In genomic region chr1:109040627-109041613, GRCh38 we compare ENCODE assay signal across 8 cellular contexts. TPM values are rescaled to one million over a fixed set of nuclear protein-coding genes. Genes with fewer than 3 reads are reported as not detected.
DNase-seq lines count a peak whose midpoint lies in the region; ATAC-seq and TF ChIP-seq lines count a peak whose summit lies in the region.

No MANE protein-coding gene starts in this region.

- no peak overlapping the region for H4K5ac ChIP-seq in H9 (ENCODE audit: insufficient read length, low read depth, low read length)

- H2BK15ac ChIP-seq in H9 (ENCODE audit: low read depth, low read length): no peak overlapping the region

- H3K27me3 Mint-ChIP-seq in H9 (ENCODE audit: low read depth) (peaks cover 2% of the 10 kb centered on the region; the same call in 1 of the 2 replicates), natural killer cell (ENCODE audit: low read depth in 2 of 2) (no peaks in the 10 kb centered on the region), type B pancreatic cell (no peaks in the 10 kb centered on the region)
- no peaks in the 10 kb centered on the region for H3K27me3 Mint-ChIP-seq in activated T-cell treated with anti-CD3 and anti-CD28 coated beads, Interleukin-2, amount 50 U/mL, for 4 hours (ENCODE audit: low read depth)

- H3K23ac ChIP-seq in H9 (ENCODE audit: insufficient read length, low read depth, low read length): no peak overlapping the region

- ATAC-seq in activated T-cell treated with anti-CD3 and anti-CD28 coated beads, Interleukin-2, amount 50 U/mL, for 4 hours: peak; percentile 23 to 28
- ATAC-seq in natural killer cell: peak in 2 of 3 donors; percentile 1 to 4

- no peak overlapping the region for H2AK5ac ChIP-seq in H9 (ENCODE audit: insufficient read length, low read length)

- TF ChIP-seq CTCF in H9 (conservative IDR thresholded peaks at IDR 0.05): no peak
- no peak for TF ChIP-seq CTCF in fibroblast of the aortic adventitia (IDR thresholded peaks at IDR 0.05; ENCODE audit: insufficient read depth, low read length)
- no peak for TF ChIP-seq CTCF in natural killer cell (IDR thresholded peaks at IDR 0.05)
- no peak for TF ChIP-seq CTCF in type B pancreatic cell (conservative IDR thresholded peaks at IDR 0.05)

- no peak overlapping the region for H2BK12ac ChIP-seq in H9 (ENCODE audit: insufficient read length, low read depth, low read length)

- no peak overlapping the region for H4K8ac ChIP-seq in H9 (replicated peaks; ENCODE audit: insufficient read length, low read depth, low read length)

- WGBS in H9 (ENCODE audit: extremely low coverage, insufficient read length, low lambda C conversion rate): no CpG with 5 or more reads among the region's 47 CpGs

- no peak overlapping the region for H2BK120ac ChIP-seq in H9 (ENCODE audit: low read depth, low read length, poor library complexity, severe bottlenecking)

- H3K9me3 ChIP-seq in H9 (ENCODE audit: control insufficient read depth, low read depth, low read length) (no peaks in the 10 kb centered on the region), MG63 (no peaks in the 10 kb centered on the region)

- H3K18ac ChIP-seq in H9 (ENCODE audit: insufficient read length, low read depth, low read length): no peak overlapping the region

- H3K4me1 Mint-ChIP-seq in H9 (peaks cover 11 to 12% of the 10 kb centered on the region in 2 experiments), natural killer cell (peaks cover 14% of the 10 kb centered on the region in 2 donors), type B pancreatic cell (ENCODE audit: unreplicated experiment) (peaks cover 8% of the 10 kb centered on the region)
- H3K4me1 Mint-ChIP-seq in activated T-cell treated with anti-CD3 and anti-CD28 coated beads, Interleukin-2, amount 50 U/mL, for 4 hours (ENCODE audit: low read depth): peaks cover 13% of the 10 kb centered on the region

- no peaks in the 10 kb centered on the region for H4K20me1 ChIP-seq in H9 (ENCODE audit: control insufficient read depth, insufficient read depth, insufficient read length)

- H3K36me3 ChIP-seq in MG63: peaks cover 4% of the 10 kb centered on the region; the same call in 1 of the 2 replicates

- no peak overlapping the region for H3T11ph ChIP-seq in H9 (ENCODE audit: low read length)

- H4K91ac ChIP-seq in H9 (ENCODE audit: insufficient read length, low read depth, low read length): no peak overlapping the region

- H3K14ac ChIP-seq in H9 (ENCODE audit: insufficient read depth, low read length): no peak overlapping the region

- H3K4me3 ChIP-seq in MG63 (peak overlapping the region; percentile 81), fibroblast of the aortic adventitia (ENCODE audit: low read depth, low read length) (peak overlapping the region; percentile 88)

- H3K4me1 ChIP-seq in H9 (ENCODE audit: insufficient read depth, low read length): no peaks in the 10 kb centered on the region

- H3K79me2 ChIP-seq in H9 (ENCODE audit: insufficient read depth, low read length): no peaks in the 10 kb centered on the region

- H3K79me1 ChIP-seq in H9 (ENCODE audit: insufficient read depth, low read depth, low read length, poor library complexity, severe bottlenecking): no peaks in the 10 kb centered on the region

- no peak overlapping the region for H2BK5ac ChIP-seq in H9 (ENCODE audit: insufficient read length, low read length)

- DNase-seq in DMS79 treated with DMSO at 0.1 percent for 48 hours (lab: John Stamatoyannopoulos, UW) (peak; percentile 43), DMS79 (lab: John Stamatoyannopoulos, UW) (no peak), H9 (peak; percentile 38), MG63 (peak; percentile 54), fibroblast of the aortic adventitia (ENCODE audit: low read depth) (peak; percentile 35), natural killer cell (no peak), type B pancreatic cell (ENCODE audit: extremely low spot score, unreplicated experiment) (no peak)
- no peak for DNase-seq in activated T-cell treated with anti-CD3 and anti-CD28 coated beads, Interleukin-2, amount 50 U/mL, for 4 hours

- H3K4me2 ChIP-seq in H9 (ENCODE audit: insufficient read depth, insufficient read length, low read length): peak overlapping the region; percentile 63

- H3K9ac ChIP-seq in H9 (ENCODE audit: extremely low read depth, insufficient read length, low read length): peak overlapping the region; percentile 8

- no peaks in the 10 kb centered on the region for H3K9me3 Mint-ChIP-seq in H9
- H3K9me3 Mint-ChIP-seq in activated T-cell treated with anti-CD3 and anti-CD28 coated beads, Interleukin-2, amount 50 U/mL, for 4 hours: no peaks in the 10 kb centered on the region
- no peaks in the 10 kb centered on the region for H3K9me3 Mint-ChIP-seq in natural killer cell
- no peaks in the 10 kb centered on the region for H3K9me3 Mint-ChIP-seq in type B pancreatic cell

- no peak overlapping the region for H3K4ac ChIP-seq in H9 (ENCODE audit: low read depth, low read length)

- H3K56ac ChIP-seq in H9 (ENCODE audit: insufficient read length, low read depth, low read length): no peak overlapping the region

- H3K27ac Mint-ChIP-seq in H9: no peak overlapping the region; a peak in 2 of 7 replicates
- H3K27ac Mint-ChIP-seq in natural killer cell: peak overlapping the region; percentile 79 to 90
- H3K27ac Mint-ChIP-seq in type B pancreatic cell: peak overlapping the region; percentile 71

- H3K36me3 Mint-ChIP-seq in H9 (ENCODE audit: insufficient read depth in 1 of 3, low read depth in 3 of 3): no peaks in the 10 kb centered on the region
- no peaks in the 10 kb centered on the region for H3K36me3 Mint-ChIP-seq in activated T-cell treated with anti-CD3 and anti-CD28 coated beads, Interleukin-2, amount 50 U/mL, for 4 hours (ENCODE audit: insufficient read depth)
- no peaks in the 10 kb centered on the region for H3K36me3 Mint-ChIP-seq in natural killer cell
- no peaks in the 10 kb centered on the region for H3K36me3 Mint-ChIP-seq in type B pancreatic cell

- no peak overlapping the region for H2BK20ac ChIP-seq in H9 (ENCODE audit: low read depth, low read length, poor library complexity, severe bottlenecking)

- peaks cover 7% of the 10 kb centered on the region for H3K23me2 ChIP-seq in H9 (ENCODE audit: insufficient read length, low read depth, low read length, poor library complexity, severe bottlenecking)

- intact Hi-C loops in natural killer cell (cut with micrococcal nuclease): loop anchor here (1.0 to 5.0 kb wide), 4 partner anchors 51 to 349 kb away; partner anchors contain the start of genes CLCC1, ELAPOR1, PRPF38B and TMEM167B

- peak overlapping the region; percentile 83 to 95 for H3K4me3 Mint-ChIP-seq in H9
- H3K4me3 Mint-ChIP-seq in activated T-cell treated with anti-CD3 and anti-CD28 coated beads, Interleukin-2, amount 50 U/mL, for 4 hours: peak overlapping the region; percentile 86
- peak overlapping the region; percentile 91 for H3K4me3 Mint-ChIP-seq in natural killer cell
- peak overlapping the region; percentile 95 for H3K4me3 Mint-ChIP-seq in type B pancreatic cell

- H2AFZ ChIP-seq in H9 (ENCODE audit: low read length): no peak overlapping the region

- no peak overlapping the region for H3K27ac ChIP-seq in H9 (ENCODE audit: insufficient read length, low read depth, low read length)

- no peaks in the 10 kb centered on the region for H3K27me3 ChIP-seq in H9 (ENCODE audit: insufficient read depth, low read length)
- no peaks in the 10 kb centered on the region for H3K27me3 ChIP-seq in MG63

RNA-seq across cellular contexts. Expression of gene WDR47, which starts 1.0 kb away (rescaled TPM):
- total RNA-seq in H9 (2021) (4.1 and 6.6 TPM in 2 replicates), fibroblast of the aortic adventitia (ENCODE audit: low replicate concordance) (22.1 and 26.0 TPM in 2 replicates), natural killer cell (10 to 100 TPM; 15.7 to 21.3 (median 17.2) TPM), type B pancreatic cell (ENCODE audit: low replicate concordance) (12.6 and 15.2 TPM in 2 replicates)
- 19.5 and 23.7 TPM in 2 replicates for total RNA-seq in MG63 (2014; rRNA removed; shearing (Covaris generic); ENCODE audit: low replicate concordance)
- total RNA-seq in activated T-cell treated with anti-CD3 and anti-CD28 coated beads, Interleukin-2, amount 50 U/mL, for 4 hours: 10 to 100 TPM; 11.7 to 14.5 (median 14.3) TPM

RNA-seq across cellular contexts. Expression of gene TAF13, which starts 34.9 kb away (rescaled TPM):
- total RNA-seq in H9 (2021) (47.8 and 50.9 TPM in 2 replicates), fibroblast of the aortic adventitia (ENCODE audit: low replicate concordance) (131 and 287 TPM in 2 replicates), natural killer cell (10 to 100 TPM; 44.4 to 54.5 (median 47.2) TPM), type B pancreatic cell (ENCODE audit: low replicate concordance) (30.0 and 37.8 TPM in 2 replicates)
- 37.6 and 71.7 TPM in 2 replicates for total RNA-seq in MG63 (2014; rRNA removed; shearing (Covaris generic); ENCODE audit: low replicate concordance)
- total RNA-seq in activated T-cell treated with anti-CD3 and anti-CD28 coated beads, Interleukin-2, amount 50 U/mL, for 4 hours: 10 to 100 TPM; 38.1 to 43.5 (median 43.3) TPM

RNA-seq across cellular contexts. Expression of gene TMEM167B, which starts 49.6 kb away (rescaled TPM):
- total RNA-seq in H9 (2021): 13.9 and 15.7 TPM in 2 replicates
- 43.4 and 61.3 TPM in 2 replicates for total RNA-seq in MG63 (2014; rRNA removed; shearing (Covaris generic); ENCODE audit: low replicate concordance)
- total RNA-seq in activated T-cell treated with anti-CD3 and anti-CD28 coated beads, Interleukin-2, amount 50 U/mL, for 4 hours: 10 to 100 TPM; 33.4 to 46.0 (median 38.1) TPM
- 26.1 and 28.8 TPM in 2 replicates for total RNA-seq in fibroblast of the aortic adventitia (ENCODE audit: low replicate concordance)
- 10 to 100 TPM; 61.2 to 73.0 (median 71.8) TPM for total RNA-seq in natural killer cell
- 29.6 and 38.8 TPM in 2 replicates for total RNA-seq in type B pancreatic cell (ENCODE audit: low replicate concordance)

Comparison
In these comparisons a context has a peak if more than half of its experiments do, and no peak if none do; other contexts are left out.
1. DNase-seq: peak in DMS79 treated with DMSO at 0.1 percent for 48 hours (single experiment), H9 (single experiment), MG63 (single experiment) and fibroblast of the aortic adventitia (single experiment); none in DMS79 (single experiment), activated T-cell treated with anti-CD3 and anti-CD28 coated beads, Interleukin-2, amount 50 U/mL, for 4 hours (single experiment), natural killer cell (single experiment) and type B pancreatic cell (single experiment).
2. H3K27ac Mint-ChIP-seq: peak in natural killer cell (2 of 2) and type B pancreatic cell (single experiment); none in H9 (0 of 3).
3. Peak in every context shown above with its lines, with median percentiles within 50 percentile points of each other: H3K4me3 Mint-ChIP-seq.